Comparison of ENCODE assay signal across 14 cellular contexts in genomic region chr3:183880121-183880520, GRCh38.
"Had no signal": no experiment of that assay in that cellular context is flagged by ENCODE, and none has a peak within 500 bp of the region (broad histone marks: within the 10 kb centered on the region; RNA-seq: fewer than 3 reads in every experiment).

No MANE protein-coding gene starts in this region.

- H3K27me3 Mint-ChIP-seq: activated naive CD8-positive, alpha-beta T cell treated with anti-CD3 and anti-CD28 coated beads for 36 hours; effector memory CD8-positive, alpha-beta T cell; natural killer cell treated with Interleukin-12 subunit alpha and Interleukin-12 subunit beta and Interleukin-15 and Interleukin-18, amount 100 ng/mL, for 72 hours; stimulated activated naive CD8-positive, alpha-beta T cell treated with anti-CD3 and anti-CD28 coated beads, Interleukin-15, Interleukin-2, amounts not matched to agents 100 ng/mL and 50 ng/mL, for 24 hours had no signal

- H3K27me3 ChIP-seq: heart right ventricle, upper lobe of left lung had no signal

- H3K27ac Mint-ChIP-seq: activated CD8-positive, alpha-beta T cell treated with anti-CD3 and anti-CD28 coated beads, Interleukin-2, amount 10 ng/mL, durations not matched to agents 7 days and 5 days; activated naive CD8-positive, alpha-beta T cell treated with anti-CD3 and anti-CD28 coated beads for 36 hours; effector memory CD8-positive, alpha-beta T cell; natural killer cell treated with Interleukin-12 subunit alpha and Interleukin-12 subunit beta and Interleukin-15 and Interleukin-18, amount 100 ng/mL, for 72 hours; stimulated activated naive CD8-positive, alpha-beta T cell treated with anti-CD3 and anti-CD28 coated beads, Interleukin-15, Interleukin-2, amounts not matched to agents 100 ng/mL and 50 ng/mL, for 24 hours had no signal

- H3K9me3 Mint-ChIP-seq: activated naive CD8-positive, alpha-beta T cell treated with anti-CD3 and anti-CD28 coated beads for 36 hours; brain; effector memory CD8-positive, alpha-beta T cell; natural killer cell treated with Interleukin-12 subunit alpha and Interleukin-12 subunit beta and Interleukin-15 and Interleukin-18, amount 100 ng/mL, for 72 hours; stimulated activated naive CD8-positive, alpha-beta T cell treated with anti-CD3 and anti-CD28 coated beads, Interleukin-15, Interleukin-2, amounts not matched to agents 100 ng/mL and 50 ng/mL, for 24 hours had no signal

- H3K27ac ChIP-seq: psoas muscle, upper lobe of left lung, WERI-Rb-1 had no signal

- H3K36me3 Mint-ChIP-seq: natural killer cell treated with Interleukin-12 subunit alpha and Interleukin-12 subunit beta and Interleukin-15 and Interleukin-18, amount 100 ng/mL, for 72 hours had no signal

- H3K9me3 ChIP-seq: heart right ventricle, psoas muscle, upper lobe of left lung had no signal

- H3K36me3 ChIP-seq: upper lobe of left lung, WERI-Rb-1 had no signal

- H3K4me3 ChIP-seq: heart right ventricle, psoas muscle, upper lobe of left lung had no signal

- DNase-seq: activated CD4-positive, alpha-beta T cell treated with anti-CD3 and anti-CD28 coated beads for 4 hours; activated CD8-positive, alpha-beta memory T cell treated with anti-CD3 and anti-CD28 coated beads, Interleukin-2, amount 50 U/mL, for 48 hours; activated CD8-positive, alpha-beta T cell treated with anti-CD3 and anti-CD28 coated beads, Interleukin-2, amount 10 ng/mL, durations not matched to agents 7 days and 5 days; activated naive CD8-positive, alpha-beta T cell treated with anti-CD3 and anti-CD28 coated beads for 36 hours; dermis blood vessel endothelial cell; effector memory CD8-positive, alpha-beta T cell; heart right ventricle; occipital lobe; psoas muscle; upper lobe of left lung; WERI-Rb-1 had no signal

- H3K4me3 Mint-ChIP-seq: activated CD8-positive, alpha-beta T cell treated with anti-CD3 and anti-CD28 coated beads, Interleukin-2, amount 10 ng/mL, durations not matched to agents 7 days and 5 days; activated naive CD8-positive, alpha-beta T cell treated with anti-CD3 and anti-CD28 coated beads for 36 hours; effector memory CD8-positive, alpha-beta T cell; natural killer cell treated with Interleukin-12 subunit alpha and Interleukin-12 subunit beta and Interleukin-15 and Interleukin-18, amount 100 ng/mL, for 72 hours; stimulated activated naive CD8-positive, alpha-beta T cell treated with anti-CD3 and anti-CD28 coated beads, Interleukin-15, Interleukin-2, amounts not matched to agents 100 ng/mL and 50 ng/mL, for 24 hours had no signal
